ENCODE assay signal across 15 cellular contexts in genomic region chr4:181323061-181323460, GRCh38.
DNase-seq lines count a peak whose midpoint lies in the region; ATAC-seq lines count a peak whose summit lies in the region.
"Had no signal": no experiment of that assay in that cellular context is flagged by ENCODE, and none has a peak within 500 bp of the region (broad histone marks: within the 10 kb centered on the region; RNA-seq: fewer than 3 reads in every experiment).

No MANE protein-coding gene starts in this region.

- ATAC-seq in GM19025 (IDR thresholded peaks at IDR 0.05; ENCODE audit: low read depth, unreplicated experiment) (peak; percentile 60), GM21737 (IDR thresholded peaks at IDR 0.05; ENCODE audit: unreplicated experiment) (peak; percentile 73), HG03159 (IDR thresholded peaks at IDR 0.05; ENCODE audit: unreplicated experiment) (peak; percentile 72), HG02678 (IDR thresholded peaks at IDR 0.05; ENCODE audit: unreplicated experiment) (no peak)
- ATAC-seq: natural killer cell treated with Interleukin-12 subunit alpha and Interleukin-12 subunit beta and Interleukin-15 and Interleukin-18, amount 100 ng/mL, for 72 hours had no signal

- DNase-seq in dedifferentiated amniotic fluid mesenchymal stem cell (ENCODE audit: extremely low spot score) = no peak
- DNase-seq in SKM-1 treated with dmso at 0.1 percent for 144 hours (lab: John Stamatoyannopoulos, UW; ENCODE audit: unreplicated experiment) = no peak
- DNase-seq in effector CD8-positive, alpha-beta T cell (lab: John Stamatoyannopoulos, UW) = no peak
- DNase-seq: activated CD4-positive, alpha-beta memory T cell treated with anti-CD3 and anti-CD28 coated beads for 36 hours; amygdala; DMS53; foreskin melanocyte; NCI-H1105 treated with DMSO at 0.1 percent for 48 hours; OCI-M1; transverse colon had no signal
